9 cellular contexts compared by ENCODE assay signal in the genomic region with DNA sequence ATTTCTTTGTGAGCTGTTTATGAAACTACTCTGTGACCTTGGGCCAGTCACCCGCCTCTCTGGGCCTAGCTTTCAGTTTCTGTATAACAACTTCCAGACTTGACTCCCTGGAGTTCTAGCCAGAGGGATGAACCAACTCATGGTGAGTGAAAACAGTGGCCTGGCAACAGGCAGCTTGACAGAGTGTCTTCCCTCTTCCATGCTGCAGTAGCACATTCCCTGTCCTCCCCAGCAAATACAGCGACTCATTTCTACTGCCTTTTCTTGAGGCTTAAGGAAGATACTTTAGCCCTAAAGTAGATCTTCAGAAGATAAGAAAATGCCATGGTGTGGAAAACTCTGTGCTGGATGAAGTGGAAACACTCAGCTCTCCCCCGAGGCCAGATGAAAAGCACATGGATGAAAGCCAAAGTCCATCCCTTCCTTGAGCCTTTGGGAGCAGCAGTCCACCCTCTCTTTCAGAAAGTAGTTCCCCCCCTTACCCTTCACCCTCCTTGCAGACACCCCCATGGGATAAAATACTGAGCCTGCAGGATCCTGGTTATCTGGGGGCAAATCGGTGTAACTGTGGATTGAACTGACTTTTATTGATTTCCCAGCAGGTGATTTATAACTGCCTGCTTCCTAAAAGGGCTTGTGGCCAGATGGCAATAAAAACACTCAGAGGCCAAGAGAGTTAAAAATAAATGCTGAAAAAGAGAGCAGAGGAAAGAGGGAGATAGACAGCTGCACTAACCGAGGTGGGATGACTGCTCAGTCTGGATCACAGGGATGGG. TPM values are rescaled to one million over a fixed set of nuclear protein-coding genes. Genes with fewer than 3 reads are reported as not detected.
DNase-seq lines count a peak whose midpoint lies in the region; ATAC-seq and TF ChIP-seq lines count a peak whose summit lies in the region.
"Had no signal": no experiment of that assay in that cellular context is flagged by ENCODE, and none has a peak within 500 bp of the region (broad histone marks: within the 10 kb centered on the region; RNA-seq: fewer than 3 reads in every experiment).

No MANE protein-coding gene starts in this region.

- H3K9me3 ChIP-seq in heart left ventricle (no peaks in the 10 kb centered on the region), suprapubic skin (no peaks in the 10 kb centered on the region)

- H3K4me3 Mint-ChIP-seq in activated CD8-positive, alpha-beta memory T cell treated with anti-CD3 and anti-CD28 coated beads, Interleukin-2, amount 10 ng/mL, durations not matched to agents 7 days and 5 days = no peak overlapping the region
- no peak overlapping the region for H3K4me3 Mint-ChIP-seq in activated CD4-positive, alpha-beta memory T cell treated with anti-CD3 and anti-CD28 coated beads, Interleukin-2, amount 10 ng/mL, durations not matched to agents 7 days and 5 days

- POLR2A ChIA-PET in activated CD4-positive, alpha-beta memory T cell treated with anti-CD3 and anti-CD28 coated beads, Interleukin-2, amount 10 ng/mL, durations not matched to agents 7 days and 5 days (lab: Charles Lee) = no interaction called here

- peaks cover 42% of the 10 kb centered on the region for H3K27me3 Mint-ChIP-seq in activated CD8-positive, alpha-beta memory T cell treated with anti-CD3 and anti-CD28 coated beads, Interleukin-2, amount 10 ng/mL, durations not matched to agents 7 days and 5 days
- peaks cover 30% of the 10 kb centered on the region for H3K27me3 Mint-ChIP-seq in activated CD4-positive, alpha-beta memory T cell treated with anti-CD3 and anti-CD28 coated beads, Interleukin-2, amount 10 ng/mL, durations not matched to agents 7 days and 5 days

- H3K4me1 Mint-ChIP-seq in activated CD8-positive, alpha-beta memory T cell treated with anti-CD3 and anti-CD28 coated beads, Interleukin-2, amount 10 ng/mL, durations not matched to agents 7 days and 5 days = no peaks in the 10 kb centered on the region
- H3K4me1 Mint-ChIP-seq in activated CD4-positive, alpha-beta memory T cell treated with anti-CD3 and anti-CD28 coated beads, Interleukin-2, amount 10 ng/mL, durations not matched to agents 7 days and 5 days = no peaks in the 10 kb centered on the region

- H3K9me3 Mint-ChIP-seq in activated CD8-positive, alpha-beta memory T cell treated with anti-CD3 and anti-CD28 coated beads, Interleukin-2, amount 10 ng/mL, durations not matched to agents 7 days and 5 days (ENCODE audit: low read depth) = no peaks in the 10 kb centered on the region
- no peaks in the 10 kb centered on the region for H3K9me3 Mint-ChIP-seq in activated CD4-positive, alpha-beta memory T cell treated with anti-CD3 and anti-CD28 coated beads, Interleukin-2, amount 10 ng/mL, durations not matched to agents 7 days and 5 days

- no peaks in the 10 kb centered on the region for H3K36me3 ChIP-seq in heart left ventricle
- H3K36me3 ChIP-seq in suprapubic skin = no peaks in the 10 kb centered on the region

- H3K4me1 ChIP-seq in heart left ventricle (peaks cover 0 to 67% (median 32%) of the 10 kb centered on the region in 12 donors), suprapubic skin (peaks cover 33% of the 10 kb centered on the region)

- H3K36me3 Mint-ChIP-seq in activated CD8-positive, alpha-beta memory T cell treated with anti-CD3 and anti-CD28 coated beads, Interleukin-2, amount 10 ng/mL, durations not matched to agents 7 days and 5 days = no peaks in the 10 kb centered on the region
- no peaks in the 10 kb centered on the region for H3K36me3 Mint-ChIP-seq in activated CD4-positive, alpha-beta memory T cell treated with anti-CD3 and anti-CD28 coated beads, Interleukin-2, amount 10 ng/mL, durations not matched to agents 7 days and 5 days (ENCODE audit: low read depth)

- H3K27me3 ChIP-seq in heart left ventricle (no peaks in the 10 kb centered on the region), suprapubic skin (no peaks in the 10 kb centered on the region)

- H3K27ac Mint-ChIP-seq in activated CD8-positive, alpha-beta memory T cell treated with anti-CD3 and anti-CD28 coated beads, Interleukin-2, amount 10 ng/mL, durations not matched to agents 7 days and 5 days = no peak overlapping the region
- no peak overlapping the region for H3K27ac Mint-ChIP-seq in activated CD4-positive, alpha-beta memory T cell treated with anti-CD3 and anti-CD28 coated beads, Interleukin-2, amount 10 ng/mL, durations not matched to agents 7 days and 5 days

- WGBS in heart left ventricle, 4 donors = 34 to 44% (median 40%) methylated on average over 5 of the region's 5 CpGs
- 42% methylated on average over 5 of the region's 5 CpGs for WGBS in suprapubic skin

- intact Hi-C loops in heart left ventricle (cut with DNase I) = loop anchor here in 1 of 10 donors (10.0 kb wide), 1 partner anchor 55 kb away; no protein-coding TSS in a partner anchor

- peak overlapping the region in 8 of 12 donors; percentile 1 to 77 (median 32) for H3K27ac ChIP-seq in heart left ventricle
- H3K27ac ChIP-seq in suprapubic skin = peak overlapping the region; percentile 9
- H3K27ac ChIP-seq: KMS-11 had no signal

- TF ChIP-seq CTCF in heart left ventricle (IDR thresholded peaks at IDR 0.05) (no peak), suprapubic skin (IDR thresholded peaks at IDR 0.05) (no peak)

- no peak overlapping the region for H3K4me3 ChIP-seq in heart left ventricle
- H3K4me3 ChIP-seq in suprapubic skin = no peak overlapping the region

- no peak for TF ChIP-seq EP300 in suprapubic skin (IDR thresholded peaks at IDR 0.05)

- TF ChIP-seq POLR2A in heart left ventricle (IDR thresholded peaks at IDR 0.05) = no peak
- no peak for TF ChIP-seq POLR2A in suprapubic skin (IDR thresholded peaks at IDR 0.05)

- DNase-seq in LHCN-M2 (ENCODE audit: low read depth) (peak; percentile 75), RPMI7951 (ENCODE audit: low read depth) (peak; percentile 97), heart left ventricle (no peak), suprapubic skin (ENCODE audit: low spot score in 2 of 2) (no peak), CD1c-positive myeloid dendritic cell (ENCODE audit: extremely low spot score) (no peak)
- DNase-seq in activated CD8-positive, alpha-beta memory T cell treated with anti-CD3 and anti-CD28 coated beads, Interleukin-2, amount 10 ng/mL, durations not matched to agents 7 days and 5 days = no peak
- no peak for DNase-seq in activated CD4-positive, alpha-beta memory T cell treated with anti-CD3 and anti-CD28 coated beads, Interleukin-2, amount 10 ng/mL, durations not matched to agents 7 days and 5 days

- ATAC-seq in heart left ventricle (peak in 3 of 4 donors; percentile 48 to 52 (median 50)), GM19351 (IDR thresholded peaks at IDR 0.05; ENCODE audit: unreplicated experiment) (no peak)
- no peak for ATAC-seq in activated CD8-positive, alpha-beta memory T cell treated with anti-CD3 and anti-CD28 coated beads, Interleukin-2, amount 10 ng/mL, durations not matched to agents 7 days and 5 days

- CTCF ChIA-PET in activated CD8-positive, alpha-beta memory T cell treated with anti-CD3 and anti-CD28 coated beads, Interleukin-2, amount 10 ng/mL, durations not matched to agents 7 days and 5 days (lab: Charles Lee) = no interaction called here
- CTCF ChIA-PET in activated CD4-positive, alpha-beta memory T cell treated with anti-CD3 and anti-CD28 coated beads, Interleukin-2, amount 10 ng/mL, durations not matched to agents 7 days and 5 days (lab: Charles Lee) = no interaction called here

RNA-seq across cellular contexts. Expression of gene IRAG1, which starts 24.1 kb away (rescaled TPM):
- 0.38 and 1.3 TPM in 2 replicates for total RNA-seq in LHCN-M2 (2014; rRNA removed)
- 0.22 TPM for polyA plus RNA-seq in LHCN-M2 (2012)
- total RNA-seq in RPMI7951 (2014; rRNA removed; shearing (Covaris generic)) = 15.4 and 23.8 TPM in 2 replicates
- total RNA-seq in heart left ventricle = 10 to 100 TPM in 1 of 9 donors, 1 to 10 TPM in 8; 3.7 to 10.6 (median 6.2) TPM
- 1 to 10 TPM; 3.0 to 3.4 TPM for polyA plus RNA-seq in heart left ventricle
- total RNA-seq in suprapubic skin = 1 to 10 TPM; 2.9 to 4.6 (median 4.2) TPM
- total RNA-seq in activated CD8-positive, alpha-beta memory T cell treated with anti-CD3 and anti-CD28 coated beads, Interleukin-2, amount 10 ng/mL, durations not matched to agents 7 days and 5 days = not detected
- under 1 TPM in 1 of 2 experiments, not detected in 1; 0.08 TPM for total RNA-seq in activated CD4-positive, alpha-beta memory T cell treated with anti-CD3 and anti-CD28 coated beads, Interleukin-2, amount 10 ng/mL, durations not matched to agents 7 days and 5 days

Comparison
In these comparisons a context has a peak if more than half of its experiments do, and no peak if none do; other contexts are left out.
1. DNase-seq: peak in LHCN-M2 (single experiment) and RPMI7951 (single experiment); none in heart left ventricle (0 of 5), suprapubic skin (0 of 2), activated CD8-positive, alpha-beta memory T cell treated with anti-CD3 and anti-CD28 coated beads, Interleukin-2, amount 10 ng/mL, durations not matched to agents 7 days and 5 days (single experiment), CD1c-positive myeloid dendritic cell (single experiment) and activated CD4-positive, alpha-beta memory T cell treated with anti-CD3 and anti-CD28 coated beads, Interleukin-2, amount 10 ng/mL, durations not matched to agents 7 days and 5 days (single experiment).
2. ATAC-seq: peak in heart left ventricle (3 of 4); none in activated CD8-positive, alpha-beta memory T cell treated with anti-CD3 and anti-CD28 coated beads, Interleukin-2, amount 10 ng/mL, durations not matched to agents 7 days and 5 days (single experiment) and GM19351 (single experiment).